In genomic region chr17:55458977-55459376, GRCh38 we compare ENCODE assay signal across 9 cellular contexts. TPM values are rescaled to one million over a fixed set of nuclear protein-coding genes. Genes with fewer than 3 reads are reported as not detected.
A peak's percentile ranks its signal among the peaks of the same experiment; 100 is the strongest.
DNase-seq lines count a peak whose midpoint lies in the region; ATAC-seq and TF ChIP-seq lines count a peak whose summit lies in the region.
"Had no signal": no experiment of that assay in that cellular context is flagged by ENCODE, and none has a peak within 500 bp of the region (broad histone marks: within the 10 kb centered on the region; RNA-seq: fewer than 3 reads in every experiment).

No MANE protein-coding gene starts in this region.

- ATAC-seq in GM21423 (IDR thresholded peaks at IDR 0.05; ENCODE audit: unreplicated experiment): peak; percentile 38
- no peak for ATAC-seq in HG03139 (IDR thresholded peaks at IDR 0.05; ENCODE audit: unreplicated experiment)

- H3K4me3 Mint-ChIP-seq in progenitor cell of endocrine pancreas (ENCODE audit: low read depth) (no peak overlapping the region), neural progenitor cell (no peak overlapping the region)

- POLR2A ChIA-PET in PC-9 (lab: Charles Lee; ENCODE audit: unreplicated experiment): interaction anchor here (0.6 kb wide), 1 partner anchor 1142 kb away, joined by 15 read pairs; no protein-coding TSS in a partner anchor

- H3K4me2 ChIP-seq in PC-9 (peak overlapping the region; percentile 55), mammary epithelial cell (ENCODE audit: insufficient read depth, low read depth, low read length) (no peak overlapping the region), neural progenitor cell (no peak overlapping the region)

- H3F3A ChIP-seq in PC-9 (ENCODE audit: insufficient read depth, low read depth): peaks cover 24% of the 10 kb centered on the region
- H3F3A ChIP-seq in neural progenitor cell (ENCODE audit: low read depth): no peaks in the 10 kb centered on the region

- no peak overlapping the region for H3K9ac ChIP-seq in mammary epithelial cell (ENCODE audit: insufficient read depth, low read length)
- no peak overlapping the region for H3K9ac ChIP-seq in neural progenitor cell

- in situ Hi-C loops in mammary epithelial cell (cut with MboI; ENCODE audit: low sequenced_read_pairs in 2 of 2): no loop called here

- H3K4me1 Mint-ChIP-seq in progenitor cell of endocrine pancreas (ENCODE audit: low read depth): no peaks in the 10 kb centered on the region
- H3K4me1 Mint-ChIP-seq in neural progenitor cell: peaks cover 2% of the 10 kb centered on the region

- no peaks in the 10 kb centered on the region for H3K9me2 ChIP-seq in PC-9 (ENCODE audit: insufficient read depth)

- H3K4me3 ChIP-seq in PC-9 (no peak overlapping the region), mammary epithelial cell (replicated peaks in 1 of 3; ENCODE audit: insufficient read depth in 1 of 3, low read depth in 2 of 3, low read length in 3 of 3) (no peak overlapping the region), neural progenitor cell (no peak overlapping the region)

- no TSS peak for BruUV-seq in PC-9 (replicated peaks; lab: Mats Ljungman, UMichigan)
- BruUV-seq in mammary epithelial cell (replicated peaks; lab: Mats Ljungman, UMichigan): no TSS peak

- CTCF ChIA-PET in PC-9 (lab: Charles Lee): no interaction called here
- CTCF ChIA-PET in mammary epithelial cell (lab: Charles Lee; ENCODE audit: low non-redundant PET): no interaction called here

- H3K27me3 ChIP-seq in PC-9 (ENCODE audit: insufficient read depth, low read depth): no peaks in the 10 kb centered on the region
- H3K27me3 ChIP-seq in mammary epithelial cell (ENCODE audit: insufficient read depth, low read length): no peaks in the 10 kb centered on the region
- H3K27me3 ChIP-seq in neural progenitor cell: no peaks in the 10 kb centered on the region

- H3K27me3 Mint-ChIP-seq in progenitor cell of endocrine pancreas (no peaks in the 10 kb centered on the region), neural progenitor cell (ENCODE audit: insufficient read depth, low read depth) (peaks cover 2% of the 10 kb centered on the region)

- dilution Hi-C loops in mammary epithelial cell (cut with HindIII; ENCODE audit: low sequenced_read_pairs): no loop called here

- H3K36me3 ChIP-seq in PC-9 (ENCODE audit: low read depth) (no peaks in the 10 kb centered on the region), mammary epithelial cell (ENCODE audit: insufficient read depth, low read length) (no peaks in the 10 kb centered on the region), neural progenitor cell (no peaks in the 10 kb centered on the region)

- intact Hi-C loops in PC-9 (cut with micrococcal nuclease; ENCODE audit: unreplicated experiment) (no loop called here), mammary epithelial cell (cut with micrococcal nuclease) (loop anchor here (2.0 to 5.0 kb wide), 2 partner anchors 26 to 37 kb away; partner anchors contain the start of gene MMD), head of caudate nucleus (cut with DNase I) (no loop called here)

- H3K27ac Mint-ChIP-seq in progenitor cell of endocrine pancreas (no peak overlapping the region), neural progenitor cell (no peak overlapping the region)

- no peak overlapping the region for H2AFZ ChIP-seq in PC-9
- no peak overlapping the region for H2AFZ ChIP-seq in mammary epithelial cell (ENCODE audit: low read depth, low read length)
- H2AFZ ChIP-seq in neural progenitor cell (replicated peaks): no peak overlapping the region

- WGBS in mammary epithelial cell (ENCODE audit: low coverage, missing lambda C conversion rate): 20% methylated on average over 1 of the region's 7 CpGs

- TF ChIP-seq CTCF in PC-9 (conservative IDR thresholded peaks at IDR 0.05) (no peak), mammary epithelial cell (conservative IDR thresholded peaks at IDR 0.05 in 1 of 2, IDR thresholded peaks at IDR 0.05 in 1 of 2; ENCODE audit: extremely low read depth in 1 of 2, insufficient read depth in 1 of 2, low read depth in 1 of 2, low read length in 2 of 2) (no peak), progenitor cell of endocrine pancreas (IDR thresholded peaks at IDR 0.05; ENCODE audit: unreplicated experiment) (no peak), neural progenitor cell (IDR thresholded peaks at IDR 0.05) (no peak)

- H3K79me2 ChIP-seq in PC-9 (ENCODE audit: low read depth): no peaks in the 10 kb centered on the region
- no peaks in the 10 kb centered on the region for H3K79me2 ChIP-seq in mammary epithelial cell (ENCODE audit: insufficient read depth, low read length)
- no peaks in the 10 kb centered on the region for H3K79me2 ChIP-seq in neural progenitor cell (ENCODE audit: low read depth)

- H3K27ac ChIP-seq in PC-9: peak overlapping the region; percentile 10; the same call in 1 of the 2 replicates
- peak overlapping the region; percentile 38 for H3K27ac ChIP-seq in mammary epithelial cell (ENCODE audit: insufficient read depth, low read depth, low read length)
- H3K27ac ChIP-seq in neural progenitor cell: no peak overlapping the region

- H3K9me3 Mint-ChIP-seq in progenitor cell of endocrine pancreas (ENCODE audit: low read depth) (no peaks in the 10 kb centered on the region), neural progenitor cell (peaks cover 6% of the 10 kb centered on the region)

- DNase-seq in PC-9 (peak in 1 of 2 experiments; percentile 89), mammary epithelial cell (peak; percentile 87), progenitor cell of endocrine pancreas (ENCODE audit: low spot score, unreplicated experiment) (no peak), head of caudate nucleus (no peak), neural progenitor cell (ENCODE audit: low spot score) (no peak)
- peak; percentile 33 for DNase-seq in stimulated activated CD8-positive, alpha-beta memory T cell treated with anti-CD3 and anti-CD28 coated beads, Interleukin-4, amount 100 ng/mL, for 24 hours (ENCODE audit: low read depth)
- DNase-seq: NCI-H510A treated with DMSO at 0.1 percent for 48 hours had no signal

- no peaks in the 10 kb centered on the region for H3K36me3 Mint-ChIP-seq in progenitor cell of endocrine pancreas (ENCODE audit: insufficient read depth)
- no peaks in the 10 kb centered on the region for H3K36me3 Mint-ChIP-seq in neural progenitor cell

- H4K20me1 ChIP-seq in PC-9 (ENCODE audit: insufficient read depth) (no peaks in the 10 kb centered on the region), mammary epithelial cell (ENCODE audit: insufficient read depth, low read length) (no peaks in the 10 kb centered on the region), neural progenitor cell (ENCODE audit: low read depth) (no peaks in the 10 kb centered on the region)

- peaks cover 52% of the 10 kb centered on the region for H3K4me1 ChIP-seq in PC-9 (replicated peaks; ENCODE audit: insufficient read depth)
- peaks cover 10% of the 10 kb centered on the region for H3K4me1 ChIP-seq in mammary epithelial cell (ENCODE audit: insufficient read depth, low read length)
- peaks cover 5% of the 10 kb centered on the region for H3K4me1 ChIP-seq in neural progenitor cell

- H3K9me3 ChIP-seq in PC-9 (ENCODE audit: insufficient read depth, low read depth) (no peaks in the 10 kb centered on the region), mammary epithelial cell (replicated peaks; ENCODE audit: insufficient read depth, low read length) (no peaks in the 10 kb centered on the region), neural progenitor cell (ENCODE audit: low read depth) (no peaks in the 10 kb centered on the region)

RNA-seq across cellular contexts. Expression of gene MMD, which starts 37.3 kb away (rescaled TPM):
- 7.2 and 9.9 TPM in 2 replicates for total RNA-seq in PC-9 (2021)
- total RNA-seq in mammary epithelial cell: 1 to 10 TPM; 7.8 to 9.0 TPM
- 4.3 TPM for polyA plus RNA-seq in mammary epithelial cell
- polyA minus RNA-seq in mammary epithelial cell: 1.9 TPM
- 22.1 and 26.1 TPM in 2 replicates for total RNA-seq in progenitor cell of endocrine pancreas
- total RNA-seq in neural progenitor cell (ENCODE audit: low replicate concordance): 73.7 and 122 TPM in 2 replicates

RNA-seq across cellular contexts. Expression of gene SMIM36, which starts 52.3 kb away (rescaled TPM):
- total RNA-seq in PC-9 (2021) (not detected in 2 replicates), mammary epithelial cell (not detected), progenitor cell of endocrine pancreas (not detected in 2 replicates), neural progenitor cell (ENCODE audit: low replicate concordance) (not detected in 2 replicates)
- not detected for polyA plus RNA-seq in mammary epithelial cell
- not detected for polyA minus RNA-seq in mammary epithelial cell

Comparison
In these comparisons a context has a peak if more than half of its experiments do, and no peak if none do; other contexts are left out.
1. DNase-seq: peak in mammary epithelial cell (single experiment) and stimulated activated CD8-positive, alpha-beta memory T cell treated with anti-CD3 and anti-CD28 coated beads, Interleukin-4, amount 100 ng/mL, for 24 hours (single experiment); none in progenitor cell of endocrine pancreas (single experiment), head of caudate nucleus (0 of 42) and neural progenitor cell (single experiment).